10 cellular contexts compared by ENCODE assay signal in genomic region chr13:51826606-51827005, GRCh38. TPM values are rescaled to one million over a fixed set of nuclear protein-coding genes. Genes with fewer than 3 reads are reported as not detected.
DNase-seq lines count a peak whose midpoint lies in the region; ATAC-seq and TF ChIP-seq lines count a peak whose summit lies in the region.
"Had no signal": no experiment of that assay in that cellular context is flagged by ENCODE, and none has a peak within 500 bp of the region (broad histone marks: within the 10 kb centered on the region; RNA-seq: fewer than 3 reads in every experiment).

No MANE protein-coding gene starts in this region.

- peak overlapping the region in 9 of 10 donors; percentile 39 to 83 (median 70) for H3K27ac ChIP-seq in heart right ventricle
- peak overlapping the region; percentile 41 to 82 (median 59) for H3K27ac ChIP-seq in upper lobe of left lung
- no peak overlapping the region for H3K27ac ChIP-seq in aorta (ENCODE audit: low read depth in 1 of 2, low read length in 2 of 2)

- 12 to 21% methylated on average over 7 of the region's 7 CpGs for WGBS in heart right ventricle, 2 donors
- WGBS in upper lobe of left lung, 2 donors = 42 to 48% methylated on average over 2 to 7 of the region's 7 CpGs
- WGBS in aorta, 2 donors = 14 to 25% methylated on average over 7 of the region's 7 CpGs

- ATAC-seq in heart right ventricle (peak; percentile 45 to 92 (median 83)), upper lobe of left lung (ENCODE audit: low FRiP score in 2 of 2) (no peak), aorta (ENCODE audit: low FRiP score) (no peak)
- ATAC-seq: sciatic nerve had no signal

- H3K4me1 Mint-ChIP-seq in activated naive CD4-positive, alpha-beta T cell treated with anti-CD3 and anti-CD28 coated beads for 36 hours (ENCODE audit: low read depth) = peaks cover 71% of the 10 kb centered on the region
- H3K4me1 Mint-ChIP-seq in activated T-helper 2 cell treated with anti-CD3 and anti-CD28 coated beads, Interferon-gamma antibody, Interleukin-2, Interleukin-4, amounts not matched to agents 10 μg/mL and 5 μg/mL and 100 μg/mL, durations not matched to agents 14 hours and 24 hours and 36 hours (ENCODE audit: low read depth) = peaks cover 56% of the 10 kb centered on the region

- no peaks in the 10 kb centered on the region for H3K9me3 Mint-ChIP-seq in activated naive CD4-positive, alpha-beta T cell treated with anti-CD3 and anti-CD28 coated beads for 36 hours
- no peaks in the 10 kb centered on the region for H3K9me3 Mint-ChIP-seq in activated T-helper 2 cell treated with anti-CD3 and anti-CD28 coated beads, Interferon-gamma antibody, Interleukin-2, Interleukin-4, amounts not matched to agents 10 μg/mL and 5 μg/mL and 100 μg/mL, durations not matched to agents 14 hours and 24 hours and 36 hours

- TF ChIP-seq CTCF in heart right ventricle (IDR thresholded peaks at IDR 0.05) (no peak), upper lobe of left lung (IDR thresholded peaks at IDR 0.05) (no peak)

- H3K9me3 ChIP-seq in heart right ventricle = no peaks in the 10 kb centered on the region
- no peaks in the 10 kb centered on the region for H3K9me3 ChIP-seq in upper lobe of left lung
- no peaks in the 10 kb centered on the region for H3K9me3 ChIP-seq in aorta (ENCODE audit: control insufficient read depth, low read length)

- CTCF ChIA-PET in activated naive CD4-positive, alpha-beta T cell treated with anti-CD3 and anti-CD28 coated beads for 36 hours (lab: Charles Lee) = interaction anchor here (1.8 to 6.4 kb wide), 7 partner anchors 8 to 29 kb away, joined by 9 to 136 read pairs (median 12); partner anchors contain the start of gene TMEM272

- H3K4me3 ChIP-seq in heart right ventricle = peak overlapping the region in 5 of 10 donors; percentile 1 to 15 (median 13)
- no peak overlapping the region for H3K4me3 ChIP-seq in upper lobe of left lung
- H3K4me3 ChIP-seq in aorta (ENCODE audit: low read length in 2 of 2) = no peak overlapping the region

- H3K36me3 ChIP-seq in heart right ventricle (no peaks in the 10 kb centered on the region), upper lobe of left lung (no peaks in the 10 kb centered on the region), aorta (ENCODE audit: control insufficient read depth in 1 of 2, insufficient read depth in 2 of 2, low read length in 1 of 2) (no peaks in the 10 kb centered on the region)

- no peaks in the 10 kb centered on the region for H3K36me3 Mint-ChIP-seq in activated naive CD4-positive, alpha-beta T cell treated with anti-CD3 and anti-CD28 coated beads for 36 hours (ENCODE audit: low read depth)
- no peaks in the 10 kb centered on the region for H3K36me3 Mint-ChIP-seq in activated T-helper 2 cell treated with anti-CD3 and anti-CD28 coated beads, Interferon-gamma antibody, Interleukin-2, Interleukin-4, amounts not matched to agents 10 μg/mL and 5 μg/mL and 100 μg/mL, durations not matched to agents 14 hours and 24 hours and 36 hours (ENCODE audit: low read depth)

- no peak for TF ChIP-seq POLR2A in upper lobe of left lung (IDR thresholded peaks at IDR 0.05)

- TF ChIP-seq EP300 in upper lobe of left lung (IDR thresholded peaks at IDR 0.05) = no peak

- no peaks in the 10 kb centered on the region for H3K27me3 ChIP-seq in heart right ventricle
- H3K27me3 ChIP-seq in upper lobe of left lung = no peaks in the 10 kb centered on the region
- H3K27me3 ChIP-seq in aorta (ENCODE audit: control insufficient read depth in 1 of 2, insufficient read depth in 2 of 2, low read length in 1 of 2) = no peaks in the 10 kb centered on the region

- peak overlapping the region; percentile 98 for H3K27ac Mint-ChIP-seq in activated naive CD4-positive, alpha-beta T cell treated with anti-CD3 and anti-CD28 coated beads for 36 hours
- peak overlapping the region; percentile 36 for H3K27ac Mint-ChIP-seq in activated T-helper 2 cell treated with anti-CD3 and anti-CD28 coated beads, Interferon-gamma antibody, Interleukin-2, Interleukin-4, amounts not matched to agents 10 μg/mL and 5 μg/mL and 100 μg/mL, durations not matched to agents 14 hours and 24 hours and 36 hours

- H3K4me1 ChIP-seq in heart right ventricle (peaks cover 4 to 70% (median 42%) of the 10 kb centered on the region in 9 donors), upper lobe of left lung (peaks cover 0 to 33% (median 12%) of the 10 kb centered on the region in 4 donors), aorta (ENCODE audit: control insufficient read depth in 1 of 2, insufficient read depth in 2 of 2, low read length in 2 of 2) (no peaks in the 10 kb centered on the region)

- DNase-seq in activated naive CD4-positive, alpha-beta T cell treated with anti-CD3 and anti-CD28 coated beads for 36 hours = no peak
- no peak for DNase-seq in activated naive CD4-positive, alpha-beta T cell treated with anti-CD3 and anti-CD28 coated beads, Interleukin-2, amount 50 U/mL, for 16 hours
- no peak for DNase-seq in activated T-helper 2 cell treated with anti-CD3 and anti-CD28 coated beads, Interferon-gamma antibody, Interleukin-2, Interleukin-4, amounts not matched to agents 10 μg/mL and 5 μg/mL and 100 μg/mL, durations not matched to agents 14 hours and 24 hours and 36 hours (ENCODE audit: low spot score)
- peak; percentile 57 to 76 for DNase-seq in heart right ventricle
- no peak for DNase-seq in upper lobe of left lung
- DNase-seq in NCI-H1417 treated with DMSO at 0.1 percent for 48 hours (lab: John Stamatoyannopoulos, UW) = no peak
- no peak for DNase-seq in aorta
- no peak for DNase-seq in stimulated activated CD4-positive, alpha-beta T cell treated with anti-CD3 and anti-CD28 coated beads, Interleukin-4, amount 100 ng/mL, for 4 hours
- DNase-seq: NCI-H1436 had no signal

- intact Hi-C loops in activated naive CD4-positive, alpha-beta T cell treated with anti-CD3 and anti-CD28 coated beads for 36 hours (cut with micrococcal nuclease) = loop anchor here (1.0 to 10.0 kb wide), 2 partner anchors 7 to 932 kb away; no protein-coding TSS in a partner anchor
- intact Hi-C loops in activated T-helper 2 cell treated with anti-CD3 and anti-CD28 coated beads, Interferon-gamma antibody, Interleukin-2, Interleukin-4, amounts not matched to agents 10 μg/mL and 5 μg/mL and 100 μg/mL, durations not matched to agents 14 hours and 24 hours and 36 hours (cut with micrococcal nuclease) = loop anchor here (5.0 to 10.0 kb wide), 2 partner anchors 81 to 1592 kb away; no protein-coding TSS in a partner anchor
- intact Hi-C loops in heart right ventricle (cut with DNase I) (no loop called here), aorta (cut with DNase I) (no loop called here)

- H3K4me3 Mint-ChIP-seq in activated naive CD4-positive, alpha-beta T cell treated with anti-CD3 and anti-CD28 coated beads for 36 hours = peak overlapping the region; percentile 77
- peak overlapping the region; percentile 20 for H3K4me3 Mint-ChIP-seq in activated T-helper 2 cell treated with anti-CD3 and anti-CD28 coated beads, Interferon-gamma antibody, Interleukin-2, Interleukin-4, amounts not matched to agents 10 μg/mL and 5 μg/mL and 100 μg/mL, durations not matched to agents 14 hours and 24 hours and 36 hours (ENCODE audit: low read depth)

- no peaks in the 10 kb centered on the region for H3K27me3 Mint-ChIP-seq in activated naive CD4-positive, alpha-beta T cell treated with anti-CD3 and anti-CD28 coated beads for 36 hours (ENCODE audit: low read depth)
- peaks cover 52% of the 10 kb centered on the region for H3K27me3 Mint-ChIP-seq in activated T-helper 2 cell treated with anti-CD3 and anti-CD28 coated beads, Interferon-gamma antibody, Interleukin-2, Interleukin-4, amounts not matched to agents 10 μg/mL and 5 μg/mL and 100 μg/mL, durations not matched to agents 14 hours and 24 hours and 36 hours (ENCODE audit: low read depth)

RNA-seq across cellular contexts. Expression of gene TMEM272, which starts 18.4 kb away (rescaled TPM):
- under 1 TPM; 0.41 to 0.42 TPM for total RNA-seq in activated naive CD4-positive, alpha-beta T cell treated with anti-CD3 and anti-CD28 coated beads for 36 hours
- 0.18 TPM in 1 of 2 replicates, not detected in the other for total RNA-seq in activated T-helper 2 cell treated with anti-CD3 and anti-CD28 coated beads, Interferon-gamma antibody, Interleukin-2, Interleukin-4, amounts not matched to agents 10 μg/mL and 5 μg/mL and 100 μg/mL, durations not matched to agents 14 hours and 24 hours and 36 hours
- 1 to 10 TPM in 4 of 10 donors, under 1 TPM in 6; 0.32 to 2.7 (median 0.77) TPM for total RNA-seq in heart right ventricle
- under 1 TPM; 0.09 to 0.37 TPM for polyA plus RNA-seq in heart right ventricle
- total RNA-seq in upper lobe of left lung = under 1 TPM in 3 of 6 donors, not detected in 3; 0.13 to 0.44 (median 0.17) TPM
- total RNA-seq in aorta = under 1 TPM; 0.16 to 0.57 TPM
- under 1 TPM in 1 of 2 donors, not detected in 1; 0.03 TPM for polyA plus RNA-seq in aorta

RNA-seq across cellular contexts. Expression of gene DHRS12, which starts 22.6 kb away (rescaled TPM):
- 1 to 10 TPM; 4.1 to 4.9 TPM for total RNA-seq in activated naive CD4-positive, alpha-beta T cell treated with anti-CD3 and anti-CD28 coated beads for 36 hours
- 2.2 and 3.1 TPM in 2 replicates for total RNA-seq in activated T-helper 2 cell treated with anti-CD3 and anti-CD28 coated beads, Interferon-gamma antibody, Interleukin-2, Interleukin-4, amounts not matched to agents 10 μg/mL and 5 μg/mL and 100 μg/mL, durations not matched to agents 14 hours and 24 hours and 36 hours
- 10 to 100 TPM in 6 of 10 donors, 1 to 10 TPM in 4; 8.6 to 14.0 (median 10.3) TPM for total RNA-seq in heart right ventricle
- polyA plus RNA-seq in heart right ventricle = 10 to 100 TPM in 1 of 2 donors, 1 to 10 TPM in 1; 5.5 to 20.6 TPM
- total RNA-seq in upper lobe of left lung = 10 to 100 TPM; 11.7 to 19.1 (median 17.6) TPM
- 10 to 100 TPM; 11.8 to 13.5 TPM for total RNA-seq in aorta
- 10 to 100 TPM; 15.4 to 23.5 TPM for polyA plus RNA-seq in aorta

RNA-seq across cellular contexts. Expression of gene CCDC70, which starts 35.2 kb away (rescaled TPM):
- not detected for total RNA-seq in activated naive CD4-positive, alpha-beta T cell treated with anti-CD3 and anti-CD28 coated beads for 36 hours
- not detected in 2 replicates for total RNA-seq in activated T-helper 2 cell treated with anti-CD3 and anti-CD28 coated beads, Interferon-gamma antibody, Interleukin-2, Interleukin-4, amounts not matched to agents 10 μg/mL and 5 μg/mL and 100 μg/mL, durations not matched to agents 14 hours and 24 hours and 36 hours
- not detected for total RNA-seq in heart right ventricle
- polyA plus RNA-seq in heart right ventricle = not detected
- total RNA-seq in upper lobe of left lung = not detected
- total RNA-seq in aorta = not detected
- polyA plus RNA-seq in aorta = not detected
- total RNA-seq: sciatic nerve had no signal

Comparison
In these comparisons a context has a peak if more than half of its experiments do, and no peak if none do; other contexts are left out.
1. DNase-seq: peak in heart right ventricle (2 of 2); none in activated naive CD4-positive, alpha-beta T cell treated with anti-CD3 and anti-CD28 coated beads for 36 hours (single experiment), activated naive CD4-positive, alpha-beta T cell treated with anti-CD3 and anti-CD28 coated beads, Interleukin-2, amount 50 U/mL, for 16 hours (single experiment), activated T-helper 2 cell treated with anti-CD3 and anti-CD28 coated beads, Interferon-gamma antibody, Interleukin-2, Interleukin-4, amounts not matched to agents 10 μg/mL and 5 μg/mL and 100 μg/mL, durations not matched to agents 14 hours and 24 hours and 36 hours (single experiment), upper lobe of left lung (0 of 2), NCI-H1417 treated with DMSO at 0.1 percent for 48 hours (single experiment), aorta (0 of 2) and stimulated activated CD4-positive, alpha-beta T cell treated with anti-CD3 and anti-CD28 coated beads, Interleukin-4, amount 100 ng/mL, for 4 hours (0 of 2).
2. ATAC-seq: peak in heart right ventricle (8 of 8); none in upper lobe of left lung (0 of 2) and aorta (single experiment).
3. H3K27ac ChIP-seq: peak in heart right ventricle (9 of 10) and upper lobe of left lung (4 of 4); none in aorta (0 of 2).
4. intact Hi-C loops: an anchor here in activated naive CD4-positive, alpha-beta T cell treated with anti-CD3 and anti-CD28 coated beads for 36 hours (1.0 to 10.0 kb wide) and activated T-helper 2 cell treated with anti-CD3 and anti-CD28 coated beads, Interferon-gamma antibody, Interleukin-2, Interleukin-4, amounts not matched to agents 10 μg/mL and 5 μg/mL and 100 μg/mL, durations not matched to agents 14 hours and 24 hours and 36 hours (5.0 to 10.0 kb wide); none called in heart right ventricle and aorta.